Comparison of ENCODE assay signal across 9 cellular contexts in the genomic region with DNA sequence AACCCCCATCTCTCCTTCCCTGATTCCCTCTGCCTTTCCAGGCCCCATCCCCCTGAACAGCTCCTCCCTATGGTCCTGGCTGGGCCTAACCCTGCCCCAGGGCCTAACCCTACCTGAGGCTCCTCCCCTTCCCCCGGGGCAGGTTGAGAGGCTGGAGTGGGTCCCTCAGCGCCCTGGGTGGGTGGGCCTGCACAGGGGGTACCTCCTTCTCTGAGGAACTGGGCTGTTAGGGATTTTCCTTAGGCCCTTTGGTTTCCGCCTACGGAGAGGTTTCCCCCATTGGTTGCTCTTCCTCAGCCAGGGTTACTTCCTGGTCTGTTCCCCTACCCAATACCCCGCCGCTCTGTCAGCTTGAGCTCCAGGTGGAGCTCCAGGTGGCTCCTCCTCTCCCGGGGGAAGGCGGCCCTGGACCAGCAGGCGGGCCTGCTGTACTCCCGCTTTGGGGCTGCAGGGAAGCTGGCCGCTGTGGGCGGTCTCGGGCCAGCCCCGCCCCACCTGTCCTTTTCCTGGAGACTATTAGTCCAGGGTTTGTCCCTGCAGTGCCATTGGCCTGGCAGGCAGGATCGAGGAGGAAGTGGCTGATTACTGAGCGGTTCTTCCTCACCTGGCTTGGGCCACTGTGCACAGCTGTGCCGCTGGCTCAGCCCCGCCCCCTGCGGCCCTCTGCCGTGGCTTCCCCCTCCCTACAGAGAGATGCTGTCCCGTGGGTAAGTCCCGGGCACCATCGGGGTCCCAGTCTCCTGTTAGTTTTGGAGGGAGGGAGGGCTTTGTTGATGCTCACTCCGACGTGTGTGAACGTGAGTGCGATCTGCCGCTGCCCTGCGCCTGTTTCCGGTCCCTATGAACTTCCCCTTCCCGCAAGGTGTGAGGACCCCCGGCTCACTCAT. TPM values are rescaled to one million over a fixed set of nuclear protein-coding genes. Genes with fewer than 3 reads are reported as not detected.
DNase-seq lines count a peak whose midpoint lies in the region; ATAC-seq and TF ChIP-seq lines count a peak whose summit lies in the region.
"Had no signal": no experiment of that assay in that cellular context is flagged by ENCODE, and none has a peak within 500 bp of the region (broad histone marks: within the 10 kb centered on the region; RNA-seq: fewer than 3 reads in every experiment).

No MANE protein-coding gene starts in this region.

- peak overlapping the region in 1 of 2 donors; percentile 9 for H3K27ac ChIP-seq in tibial artery

- peaks cover 0 to 37% (median 30%) of the 10 kb centered on the region in 4 donors for H3K4me1 ChIP-seq in tibial artery

- H3K36me3 ChIP-seq in tibial artery, result peaks cover 6 to 29% (median 20%) of the 10 kb centered on the region in 3 donors

- ATAC-seq in HG02763 (IDR thresholded peaks at IDR 0.05; ENCODE audit: unreplicated experiment), result peak; percentile 22

- H3K4me3 ChIP-seq in tibial artery, result peak overlapping the region in 1 of 2 donors; percentile 2

- H3K4me1 Mint-ChIP-seq in activated naive CD8-positive, alpha-beta T cell treated with anti-CD3 and anti-CD28 coated beads for 36 hours, result peaks cover 65% of the 10 kb centered on the region

- H3K9me3 ChIP-seq in tibial artery, result no peaks in the 10 kb centered on the region

- TF ChIP-seq CTCF in tibial artery (IDR thresholded peaks at IDR 0.05), result no peak

- H3K27ac Mint-ChIP-seq in activated naive CD8-positive, alpha-beta T cell treated with anti-CD3 and anti-CD28 coated beads for 36 hours, result peak overlapping the region; percentile 93

- no peaks in the 10 kb centered on the region for H3K27me3 ChIP-seq in tibial artery

- intact Hi-C loops in tibial artery (cut with DNase I; ENCODE audit: low total_unique reads), result loop anchor here (10.0 kb wide), 1 partner anchor 169 kb away; no protein-coding TSS in a partner anchor

- peaks cover 4% of the 10 kb centered on the region for H3K27me3 Mint-ChIP-seq in activated naive CD8-positive, alpha-beta T cell treated with anti-CD3 and anti-CD28 coated beads for 36 hours

- peak; percentile 79 for DNase-seq in G401 (ENCODE audit: low spot score)
- DNase-seq in NCI-H774 (lab: John Stamatoyannopoulos, UW), result peak; percentile 99
- DNase-seq in activated naive CD8-positive, alpha-beta T cell treated with anti-CD3 and anti-CD28 coated beads for 36 hours, result peak; percentile 80
- DNase-seq in islet precursor cell, result peak; percentile 100
- peak; percentile 77 for DNase-seq in stimulated activated CD8-positive, alpha-beta memory T cell treated with anti-CD3 and anti-CD28 coated beads, Interleukin-4, amount 100 ng/mL, for 48 hours
- DNase-seq in medulla oblongata (ENCODE audit: extremely low spot score), result no peak
- no peak for DNase-seq in tibial artery

- in situ Hi-C loops in G401 (cut with HindIII; ENCODE audit: low sequenced_read_pairs), result no loop called here

- peaks cover 14% of the 10 kb centered on the region for H3K36me3 Mint-ChIP-seq in activated naive CD8-positive, alpha-beta T cell treated with anti-CD3 and anti-CD28 coated beads for 36 hours

- no peaks in the 10 kb centered on the region for H3K9me3 Mint-ChIP-seq in activated naive CD8-positive, alpha-beta T cell treated with anti-CD3 and anti-CD28 coated beads for 36 hours

- H3K4me3 Mint-ChIP-seq in activated naive CD8-positive, alpha-beta T cell treated with anti-CD3 and anti-CD28 coated beads for 36 hours, result peak overlapping the region; percentile 84

RNA-seq across cellular contexts. Expression of a gene that starts 2.5 kb away (rescaled TPM):
- 88.1 and 132 TPM in 2 replicates for total RNA-seq in G401 (2014; rRNA removed; shearing (Covaris generic))
- 100 to 1,000 TPM; 203 to 208 TPM for total RNA-seq in activated naive CD8-positive, alpha-beta T cell treated with anti-CD3 and anti-CD28 coated beads for 36 hours

RNA-seq across cellular contexts. Expression of a gene that starts 2.7 kb away (rescaled TPM):
- not detected in 2 replicates for total RNA-seq in G401 (2014; rRNA removed; shearing (Covaris generic))
- total RNA-seq in activated naive CD8-positive, alpha-beta T cell treated with anti-CD3 and anti-CD28 coated beads for 36 hours, result not detected
- total RNA-seq: HT1080 had no signal

RNA-seq across cellular contexts. Expression of a gene that starts 4.9 kb away (rescaled TPM):
- 12.1 and 16.6 TPM in 2 replicates for total RNA-seq in G401 (2014; rRNA removed; shearing (Covaris generic))
- 100 to 1,000 TPM; 457 to 467 TPM for total RNA-seq in activated naive CD8-positive, alpha-beta T cell treated with anti-CD3 and anti-CD28 coated beads for 36 hours

RNA-seq across cellular contexts. Expression of a gene that starts 18.5 kb away (rescaled TPM):
- 2.2 and 6.2 TPM in 2 replicates for total RNA-seq in G401 (2014; rRNA removed; shearing (Covaris generic))
- total RNA-seq in activated naive CD8-positive, alpha-beta T cell treated with anti-CD3 and anti-CD28 coated beads for 36 hours, result 10 to 100 TPM; 27.6 to 28.5 TPM

RNA-seq across cellular contexts. Expression of a gene that starts 24.2 kb away (rescaled TPM):
- total RNA-seq in G401 (2014; rRNA removed; shearing (Covaris generic)), result 667 and 679 TPM in 2 replicates
- 100 to 1,000 TPM; 556 to 557 TPM for total RNA-seq in activated naive CD8-positive, alpha-beta T cell treated with anti-CD3 and anti-CD28 coated beads for 36 hours

Comparison
In these comparisons a context has a peak if more than half of its experiments do, and no peak if none do; other contexts are left out.
1. DNase-seq: peak in G401 (single experiment), NCI-H774 (single experiment), activated naive CD8-positive, alpha-beta T cell treated with anti-CD3 and anti-CD28 coated beads for 36 hours (single experiment), islet precursor cell (single experiment) and stimulated activated CD8-positive, alpha-beta memory T cell treated with anti-CD3 and anti-CD28 coated beads, Interleukin-4, amount 100 ng/mL, for 48 hours (single experiment); none in medulla oblongata (single experiment) and tibial artery (0 of 2).
2. RNA of a gene that starts 4.9 kb away (total RNA-seq): 457 to 467 TPM in activated naive CD8-positive, alpha-beta T cell treated with anti-CD3 and anti-CD28 coated beads for 36 hours; 12.1 to 16.6 TPM in G401; every median in the first group is over 10 times any median in the second.